ENCODE assay signal across 8 cellular contexts in genomic region chr19:10502524-10503001, GRCh38. TPM values are rescaled to one million over a fixed set of nuclear protein-coding genes. Genes with fewer than 3 reads are reported as not detected.
DNase-seq lines count a peak whose midpoint lies in the region; ATAC-seq and TF ChIP-seq lines count a peak whose summit lies in the region.

No MANE protein-coding gene starts in this region.

- dilution Hi-C loops in IMR-90 (cut with HindIII; ENCODE audit: low sequenced_read_pairs, unreplicated experiment) = no loop called here

- H3K4me3 ChIP-seq in IMR-90 (ENCODE audit: insufficient read depth, low read depth, low read length) = peak overlapping the region; percentile 77

- H3K79me1 ChIP-seq in IMR-90 (ENCODE audit: low read depth in 1 of 2, low read length in 2 of 2) = peaks cover 19 to 40% of the 10 kb centered on the region in 2 experiments

- peak overlapping the region; percentile 97 for H4K91ac ChIP-seq in IMR-90 (ENCODE audit: insufficient read depth, low read depth, low read length)

- H4K5ac ChIP-seq in IMR-90 (ENCODE audit: low read depth, low read length) = peak overlapping the region; percentile 96

- H2BK15ac ChIP-seq in IMR-90 (ENCODE audit: low read depth, low read length) = peak overlapping the region; percentile 45; the same call in 1 of the 3 replicates

- POLR2A ChIA-PET in IMR-90 (lab: Charles Lee; ENCODE audit: unreplicated experiment) = no interaction called here

- WGBS in IMR-90 (ENCODE audit: extremely low coverage in 2 of 2, insufficient read length in 1 of 2), 2 experiments = 0% methylated on average over 19 of the region's 65 CpGs; no CpG with 5 or more reads in 1 of the 2 experiments

- H2BK120ac ChIP-seq in IMR-90 (ENCODE audit: low read depth, low read length) = peak overlapping the region; percentile 71

- H2AFZ ChIP-seq in IMR-90 (replicated peaks; ENCODE audit: low read length, poor library complexity) = peak overlapping the region; percentile 86

- peaks cover 13% of the 10 kb centered on the region for H3K9me1 ChIP-seq in IMR-90 (ENCODE audit: insufficient read depth, low read length)

- peak overlapping the region; percentile 94 for H2BK5ac ChIP-seq in IMR-90 (ENCODE audit: low read depth, low read length, poor library complexity, severe bottlenecking)

- BruUV-seq in IMR-90 (replicated peaks; lab: Mats Ljungman, UMichigan) = no TSS peak

- peak; percentile 95 for TF ChIP-seq POLR2A in IMR-90 (IDR thresholded peaks at IDR 0.05; ENCODE audit: low read depth, low read length)

- intact Hi-C loops in IMR-90 (cut with micrococcal nuclease) = loop anchor here (2.0 kb wide), 1 partner anchor 64 kb away; the partner anchor contains the start of gene KRI1

- H3K14ac ChIP-seq in IMR-90 (replicated peaks; ENCODE audit: low read depth, low read length) = peak overlapping the region; percentile 98

- H3K27ac ChIP-seq in IMR-90 (ENCODE audit: insufficient read depth, low read length) (peak overlapping the region; percentile 97), epithelial cell of prostate (peak overlapping the region; percentile 79)

- 0 out of 2 replicates have a peak, but pooled peaks have one; percentile 3 for TF ChIP-seq RAD21 in IMR-90 (IDR thresholded peaks at IDR 0.05; ENCODE audit: low read length)

- no peaks in the 10 kb centered on the region for H3K27me3 ChIP-seq in IMR-90 (ENCODE audit: control insufficient read depth, insufficient read depth, low read length)

- peak overlapping the region; percentile 100 for H2AK5ac ChIP-seq in IMR-90 (ENCODE audit: low read depth, low read length)

- peak overlapping the region; percentile 96 for H3K9ac ChIP-seq in IMR-90 (ENCODE audit: low read depth, low read length)

- H3K36me3 ChIP-seq in IMR-90 (ENCODE audit: control insufficient read depth, insufficient read depth, low read length) = peaks cover 15% of the 10 kb centered on the region

- H3K56ac ChIP-seq in IMR-90 (ENCODE audit: extremely low read depth, insufficient read depth, low read length) = peak overlapping the region; percentile 87

- peak overlapping the region; percentile 95 for H3K4ac ChIP-seq in IMR-90 (ENCODE audit: low read depth, low read length)

- peaks cover 7% of the 10 kb centered on the region for H4K20me1 ChIP-seq in IMR-90 (ENCODE audit: insufficient read depth, low read length)

- peak overlapping the region; percentile 91 for H3K4me2 ChIP-seq in IMR-90 (ENCODE audit: low read depth, low read length)

- H2AK9ac ChIP-seq in IMR-90 (replicated peaks; ENCODE audit: low read depth, low read length, poor library complexity) = peak overlapping the region; percentile 97

- ATAC-seq in GM21528 (IDR thresholded peaks at IDR 0.05; ENCODE audit: low FRiP score, unreplicated experiment) = peak; percentile 80
- peak; percentile 96 for ATAC-seq in IMR-90 (ENCODE audit: low read depth)

- H3K18ac ChIP-seq in IMR-90 (ENCODE audit: low read depth, low read length) = peak overlapping the region; percentile 91; the same call in 1 of the 2 replicates

- no peak overlapping the region for H2BK20ac ChIP-seq in IMR-90 (ENCODE audit: low read depth, low read length)

- no peaks in the 10 kb centered on the region for H3K9me3 ChIP-seq in IMR-90 (ENCODE audit: control insufficient read depth, insufficient read depth, low read length)

- H3K4me1 ChIP-seq in IMR-90 (ENCODE audit: control insufficient read depth, insufficient read depth, low read length) = peaks cover 3% of the 10 kb centered on the region; the same call in 1 of the 2 replicates

- CTCF ChIA-PET in IMR-90 (lab: Yijun Ruan, JAX) = no interaction called here

- in situ Hi-C loops in IMR-90 (cut with MboI; ENCODE audit: low sequenced_read_pairs) = no loop called here

- DNase-seq in DMS114 treated with DMSO at 0.1 percent for 48 hours (lab: John Stamatoyannopoulos, UW; ENCODE audit: unreplicated experiment) (peak; percentile 20), IMR-90 (peak; percentile 85), OCI-M1 (lab: John Stamatoyannopoulos, UW) (peak; percentile 100), activated T-cell treated with anti-CD3 and anti-CD28 coated beads for 4 hours (peak; percentile 82), epithelial cell of prostate (ENCODE audit: low read depth, low spot score) (peak; percentile 44), mucosa of gallbladder (ENCODE audit: low spot score) (peak; percentile 93)
- DNase-seq in stimulated activated CD8-positive, alpha-beta memory T cell treated with anti-CD3 and anti-CD28 coated beads, Interleukin-4, amount 100 ng/mL, for 1 hour (ENCODE audit: low read depth in 2 of 2, low spot score in 1 of 2) = peak; percentile 63 to 77

- peak overlapping the region; percentile 77 to 97 for H4K8ac ChIP-seq in IMR-90 (ENCODE audit: low read depth in 2 of 2, low read length in 2 of 2)

- TF ChIP-seq CTCF in IMR-90 (conservative IDR thresholded peaks at IDR 0.05; ENCODE audit: low read depth, low read length) = peak; percentile 23; the same call in 1 of the 2 replicates

- peak overlapping the region; percentile 95; the same call in 1 of the 2 replicates for H3K23ac ChIP-seq in IMR-90 (ENCODE audit: low read depth, low read length)

TF ChIP-seq in IMR-90, 13 proteins besides CTCF, POLR2A, EP300 and RAD21:
- TF ChIP-seq CEBPB (IDR thresholded peaks at IDR 0.05; ENCODE audit: low read depth, low read length) = no peak
- TF ChIP-seq ELK1 (IDR thresholded peaks at IDR 0.05; ENCODE audit: borderline replicate concordance, low read depth, low read length) = no peak
- TF ChIP-seq SMC3 (IDR thresholded peaks at IDR 0.05; ENCODE audit: low read depth, low read length) = no peak
- TF ChIP-seq MAFK (IDR thresholded peaks at IDR 0.05; ENCODE audit: low read depth, low read length) = peak; percentile 69
- TF ChIP-seq MAZ (IDR thresholded peaks at IDR 0.05; ENCODE audit: borderline replicate concordance, low read depth, low read length) = peak; percentile 81; the same call in 1 of the 2 replicates
- TF ChIP-seq FOS (IDR thresholded peaks at IDR 0.05; ENCODE audit: low read depth, low read length) = peak; percentile 57
- no peak for TF ChIP-seq RCOR1 (IDR thresholded peaks at IDR 0.05; ENCODE audit: insufficient replicate concordance, low read length)
- TF ChIP-seq NFE2L2 (IDR thresholded peaks at IDR 0.05; ENCODE audit: low read depth, low read length) = peak; percentile 99
- TF ChIP-seq RFX5 (IDR thresholded peaks at IDR 0.05; ENCODE audit: low read depth, low read length) = no peak
- TF ChIP-seq BHLHE40 (IDR thresholded peaks at IDR 0.05; ENCODE audit: low read depth, low read length) = no peak
- peak; percentile 46; the same call in 1 of the 2 replicates for TF ChIP-seq MXI1 (IDR thresholded peaks at IDR 0.05; ENCODE audit: borderline replicate concordance, low read depth, low read length)
- TF ChIP-seq USF2 (IDR thresholded peaks at IDR 0.05; ENCODE audit: low read depth, low read length) = no peak
- peak; percentile 86; the same call in 1 of the 2 replicates for TF ChIP-seq CHD1 (IDR thresholded peaks at IDR 0.05; ENCODE audit: low read depth, low read length)
TF ChIP-seq in IMR-90: peak in this region for 6.

RNA-seq across cellular contexts. Expression of gene KEAP1, which starts 0.6 kb away (rescaled TPM):
- total RNA-seq in IMR-90 (2012; rRNA removed) (68.0 and 81.6 TPM in 2 replicates), mucosa of gallbladder (81.7 TPM)
- polyA plus RNA-seq in IMR-90 (2012; rRNA removed) = 63.4 and 64.2 TPM in 2 replicates
- polyA plus RNA-seq in IMR-90 (2012; cell fraction: cytosol; rRNA removed) = 43.8 and 70.9 TPM in 2 replicates
- polyA plus RNA-seq in IMR-90 (2012; cell fraction: nucleus; rRNA removed; ENCODE audit: low replicate concordance) = 41.2 and 114 TPM in 2 replicates

RNA-seq across cellular contexts. Expression of gene S1PR5, which starts 14.7 kb away (rescaled TPM):
- total RNA-seq in IMR-90 (2012; rRNA removed) = 0.36 and 0.56 TPM in 2 replicates
- 0.55 and 0.59 TPM in 2 replicates for polyA plus RNA-seq in IMR-90 (2012; rRNA removed)
- polyA plus RNA-seq in IMR-90 (2012; cell fraction: cytosol; rRNA removed) = 0.31 and 0.86 TPM in 2 replicates
- polyA plus RNA-seq in IMR-90 (2012; cell fraction: nucleus; rRNA removed; ENCODE audit: low replicate concordance) = 0.10 and 0.45 TPM in 2 replicates
- total RNA-seq in mucosa of gallbladder = 0.20 TPM

RNA-seq across cellular contexts. Expression of gene ATG4D, which starts 41.1 kb away (rescaled TPM):
- total RNA-seq in IMR-90 (2012; rRNA removed) (8.2 and 9.2 TPM in 2 replicates), mucosa of gallbladder (29.5 TPM)
- 21.8 and 22.0 TPM in 2 replicates for polyA plus RNA-seq in IMR-90 (2012; rRNA removed)
- 14.2 and 23.7 TPM in 2 replicates for polyA plus RNA-seq in IMR-90 (2012; cell fraction: cytosol; rRNA removed)
- polyA plus RNA-seq in IMR-90 (2012; cell fraction: nucleus; rRNA removed; ENCODE audit: low replicate concordance) = 67.7 and 136 TPM in 2 replicates

Comparison
In these comparisons a context has a peak if more than half of its experiments do, and no peak if none do; other contexts are left out.
1. Peak in every context shown above with its lines: DNase-seq, ATAC-seq, H3K4me3 ChIP-seq and H3K27ac ChIP-seq.
2. DNase-seq: peak in every context shown above with its lines; median percentile 100 in OCI-M1; 93 in mucosa of gallbladder; 85 in IMR-90; 82 in activated T-cell treated with anti-CD3 and anti-CD28 coated beads for 4 hours; 70 in stimulated activated CD8-positive, alpha-beta memory T cell treated with anti-CD3 and anti-CD28 coated beads, Interleukin-4, amount 100 ng/mL, for 1 hour; 44 in epithelial cell of prostate; 20 in DMS114 treated with DMSO at 0.1 percent for 48 hours.